In the genomic region with DNA sequence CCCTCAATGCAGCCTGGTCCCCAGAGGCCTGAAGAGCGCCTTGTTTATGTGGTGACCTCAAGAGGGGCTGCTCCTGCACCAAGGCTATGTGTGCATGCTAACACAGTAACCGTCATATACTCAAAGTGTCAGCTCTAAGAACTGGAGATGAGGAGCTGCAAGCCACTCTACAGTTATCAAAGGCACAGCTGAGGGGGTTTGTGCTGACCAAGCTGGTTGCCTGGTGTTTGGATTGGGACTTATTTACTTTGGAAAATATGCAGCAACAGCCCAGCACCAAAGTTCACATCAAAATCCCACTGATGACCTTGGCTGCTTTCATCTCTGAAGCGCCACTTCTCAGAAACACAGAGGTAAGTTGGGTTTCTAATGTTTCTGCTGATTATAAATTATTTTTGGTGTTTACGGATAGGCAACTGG, we compare ENCODE assay signal across 1 cellular context.
TF ChIP-seq lines count a peak whose summit lies in the region.

TSS of gene SERPIND1 (plus strand) at position 321 of the 420 bp plus-strand sequence. CDS start 5,200 bp downstream, outside the sequence.

TF ChIP-seq in HepG2, 621 proteins besides CTCF, POLR2A, EP300 and RAD21 (continued from another document and continues in another):
- no peak for TF ChIP-seq ZNF614 (CRISPR knock-in tag; IDR thresholded peaks at IDR 0.05; ENCODE audit: borderline replicate concordance)
- no peak for TF ChIP-seq JUNB (CRISPR knock-in tag; IDR thresholded peaks at IDR 0.05; ENCODE audit: borderline replicate concordance)
- TF ChIP-seq, protein P1, sequence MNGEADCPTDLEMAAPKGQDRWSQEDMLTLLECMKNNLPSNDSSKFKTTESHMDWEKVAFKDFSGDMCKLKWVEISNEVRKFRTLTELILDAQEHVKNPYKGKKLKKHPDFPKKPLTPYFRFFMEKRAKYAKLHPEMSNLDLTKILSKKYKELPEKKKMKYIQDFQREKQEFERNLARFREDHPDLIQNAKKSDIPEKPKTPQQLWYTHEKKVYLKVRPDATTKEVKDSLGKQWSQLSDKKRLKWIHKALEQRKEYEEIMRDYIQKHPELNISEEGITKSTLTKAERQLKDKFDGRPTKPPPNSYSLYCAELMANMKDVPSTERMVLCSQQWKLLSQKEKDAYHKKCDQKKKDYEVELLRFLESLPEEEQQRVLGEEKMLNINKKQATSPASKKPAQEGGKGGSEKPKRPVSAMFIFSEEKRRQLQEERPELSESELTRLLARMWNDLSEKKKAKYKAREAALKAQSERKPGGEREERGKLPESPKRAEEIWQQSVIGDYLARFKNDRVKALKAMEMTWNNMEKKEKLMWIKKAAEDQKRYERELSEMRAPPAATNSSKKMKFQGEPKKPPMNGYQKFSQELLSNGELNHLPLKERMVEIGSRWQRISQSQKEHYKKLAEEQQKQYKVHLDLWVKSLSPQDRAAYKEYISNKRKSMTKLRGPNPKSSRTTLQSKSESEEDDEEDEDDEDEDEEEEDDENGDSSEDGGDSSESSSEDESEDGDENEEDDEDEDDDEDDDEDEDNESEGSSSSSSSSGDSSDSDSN (CRISPR knock-in tag; IDR thresholded peaks at IDR 0.05), result peak; percentile 50; the same call in 1 of the 2 replicates
- TF ChIP-seq ZNF597 (CRISPR knock-in tag; IDR thresholded peaks at IDR 0.05), result no peak
- TF ChIP-seq HNF1B (CRISPR knock-in tag; IDR thresholded peaks at IDR 0.05), result 0 out of 2 replicates have a peak, but pooled peaks have one; percentile 60
- peak; percentile 89 for TF ChIP-seq HNF4G (IDR thresholded peaks at IDR 0.05; ENCODE audit: borderline replicate concordance, low read depth, low read length)
- peak; percentile 72; the same call in 1 of the 2 replicates for TF ChIP-seq HNF4G (CRISPR knock-in tag; IDR thresholded peaks at IDR 0.05; ENCODE audit: borderline replicate concordance, low read depth)
- TF ChIP-seq MAFF (IDR thresholded peaks at IDR 0.05; ENCODE audit: low read depth, low read length), result peak; percentile 98
- TF ChIP-seq, protein P2, sequence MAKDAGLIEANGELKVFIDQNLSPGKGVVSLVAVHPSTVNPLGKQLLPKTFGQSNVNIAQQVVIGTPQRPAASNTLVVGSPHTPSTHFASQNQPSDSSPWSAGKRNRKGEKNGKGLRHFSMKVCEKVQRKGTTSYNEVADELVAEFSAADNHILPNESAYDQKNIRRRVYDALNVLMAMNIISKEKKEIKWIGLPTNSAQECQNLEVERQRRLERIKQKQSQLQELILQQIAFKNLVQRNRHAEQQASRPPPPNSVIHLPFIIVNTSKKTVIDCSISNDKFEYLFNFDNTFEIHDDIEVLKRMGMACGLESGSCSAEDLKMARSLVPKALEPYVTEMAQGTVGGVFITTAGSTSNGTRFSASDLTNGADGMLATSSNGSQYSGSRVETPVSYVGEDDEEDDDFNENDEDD (CRISPR knock-in tag; IDR thresholded peaks at IDR 0.05; ENCODE audit: borderline replicate concordance), result 0 out of 2 replicates have a peak, but pooled peaks have one; percentile 19
- TF ChIP-seq ARID2 (CRISPR knock-in tag; IDR thresholded peaks at IDR 0.05; ENCODE audit: borderline replicate concordance), result 0 out of 2 replicates have a peak, but pooled peaks have one; percentile 73
- 0 out of 2 replicates have a peak, but pooled peaks have one; percentile 19 for TF ChIP-seq SMC3 (IDR thresholded peaks at IDR 0.05; ENCODE audit: low read length)
- TF ChIP-seq SNAPC4 (CRISPR knock-in tag; IDR thresholded peaks at IDR 0.05), result peak; percentile 23; the same call in 1 of the 2 replicates
- TF ChIP-seq GFI1 (CRISPR knock-in tag; IDR thresholded peaks at IDR 0.05; ENCODE audit: borderline replicate concordance), result no peak; the same call in 1 of the 2 replicates
- no peak for TF ChIP-seq ZNF326 (CRISPR knock-in tag; IDR thresholded peaks at IDR 0.05; ENCODE audit: borderline replicate concordance)
- 0 out of 2 replicates have a peak, but pooled peaks have one; percentile 35 for TF ChIP-seq CCDC6 (CRISPR knock-in tag; IDR thresholded peaks at IDR 0.05)
- TF ChIP-seq NBN (conservative IDR thresholded peaks at IDR 0.05), result no peak
- peak; percentile 84 for TF ChIP-seq ZNF317 (CRISPR knock-in tag; IDR thresholded peaks at IDR 0.05)
- peak; percentile 88; the same call in 1 of the 2 replicates for TF ChIP-seq ZKSCAN8 (CRISPR knock-in tag; IDR thresholded peaks at IDR 0.05; ENCODE audit: borderline replicate concordance)
- peak; percentile 57; the same call in 1 of the 2 replicates for TF ChIP-seq PPARG (CRISPR knock-in tag; conservative IDR thresholded peaks at IDR 0.05)
- TF ChIP-seq SOX5 (CRISPR knock-in tag; IDR thresholded peaks at IDR 0.05; ENCODE audit: borderline replicate concordance), result peak; percentile 88
- TF ChIP-seq, protein P3, sequence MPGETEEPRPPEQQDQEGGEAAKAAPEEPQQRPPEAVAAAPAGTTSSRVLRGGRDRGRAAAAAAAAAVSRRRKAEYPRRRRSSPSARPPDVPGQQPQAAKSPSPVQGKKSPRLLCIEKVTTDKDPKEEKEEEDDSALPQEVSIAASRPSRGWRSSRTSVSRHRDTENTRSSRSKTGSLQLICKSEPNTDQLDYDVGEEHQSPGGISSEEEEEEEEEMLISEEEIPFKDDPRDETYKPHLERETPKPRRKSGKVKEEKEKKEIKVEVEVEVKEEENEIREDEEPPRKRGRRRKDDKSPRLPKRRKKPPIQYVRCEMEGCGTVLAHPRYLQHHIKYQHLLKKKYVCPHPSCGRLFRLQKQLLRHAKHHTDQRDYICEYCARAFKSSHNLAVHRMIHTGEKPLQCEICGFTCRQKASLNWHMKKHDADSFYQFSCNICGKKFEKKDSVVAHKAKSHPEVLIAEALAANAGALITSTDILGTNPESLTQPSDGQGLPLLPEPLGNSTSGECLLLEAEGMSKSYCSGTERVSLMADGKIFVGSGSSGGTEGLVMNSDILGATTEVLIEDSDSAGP (CRISPR knock-in tag; IDR thresholded peaks at IDR 0.05; ENCODE audit: borderline replicate concordance), result 0 out of 2 replicates have a peak, but pooled peaks have one; percentile 21
- 0 out of 2 replicates have a peak, but pooled peaks have one; percentile 33 for TF ChIP-seq ZNF232 (CRISPR knock-in tag; IDR thresholded peaks at IDR 0.05; ENCODE audit: borderline replicate concordance)
- TF ChIP-seq, protein P4, sequence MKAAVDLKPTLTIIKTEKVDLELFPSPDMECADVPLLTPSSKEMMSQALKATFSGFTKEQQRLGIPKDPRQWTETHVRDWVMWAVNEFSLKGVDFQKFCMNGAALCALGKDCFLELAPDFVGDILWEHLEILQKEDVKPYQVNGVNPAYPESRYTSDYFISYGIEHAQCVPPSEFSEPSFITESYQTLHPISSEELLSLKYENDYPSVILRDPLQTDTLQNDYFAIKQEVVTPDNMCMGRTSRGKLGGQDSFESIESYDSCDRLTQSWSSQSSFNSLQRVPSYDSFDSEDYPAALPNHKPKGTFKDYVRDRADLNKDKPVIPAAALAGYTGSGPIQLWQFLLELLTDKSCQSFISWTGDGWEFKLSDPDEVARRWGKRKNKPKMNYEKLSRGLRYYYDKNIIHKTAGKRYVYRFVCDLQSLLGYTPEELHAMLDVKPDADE (CRISPR knock-in tag; IDR thresholded peaks at IDR 0.05), result no peak
- peak; percentile 85 for TF ChIP-seq TOPORS (CRISPR knock-in tag; IDR thresholded peaks at IDR 0.05)
- peak; percentile 95 for TF ChIP-seq DRAP1 (CRISPR knock-in tag; IDR thresholded peaks at IDR 0.05)
- peak; percentile 89 for TF ChIP-seq NCOA2 (CRISPR knock-in tag; IDR thresholded peaks at IDR 0.05)
- TF ChIP-seq, protein P5, sequence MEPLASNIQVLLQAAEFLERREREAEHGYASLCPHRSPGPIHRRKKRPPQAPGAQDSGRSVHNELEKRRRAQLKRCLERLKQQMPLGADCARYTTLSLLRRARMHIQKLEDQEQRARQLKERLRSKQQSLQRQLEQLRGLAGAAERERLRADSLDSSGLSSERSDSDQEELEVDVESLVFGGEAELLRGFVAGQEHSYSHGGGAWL (CRISPR knock-in tag; IDR thresholded peaks at IDR 0.05), result no peak
- peak; percentile 51; the same call in 1 of the 2 replicates for TF ChIP-seq REPIN1 (CRISPR knock-in tag; IDR thresholded peaks at IDR 0.05; ENCODE audit: borderline replicate concordance, low read depth)
- peak; percentile 83; the same call in 1 of the 2 replicates for TF ChIP-seq MED13 (CRISPR knock-in tag; IDR thresholded peaks at IDR 0.05)
- peak; percentile 88 for TF ChIP-seq ESRRA (CRISPR knock-in tag; IDR thresholded peaks at IDR 0.05; ENCODE audit: low read depth)
- TF ChIP-seq SOX13 (IDR thresholded peaks at IDR 0.05), result peak; percentile 53; the same call in 1 of the 2 replicates
- TF ChIP-seq SOX13 (CRISPR knock-in tag; conservative IDR thresholded peaks at IDR 0.05 in 1 of 2, IDR thresholded peaks at IDR 0.05 in 1 of 2), result peak in 1 of 2 experiments; percentile 92; a peak in 2 of 4 replicates
- TF ChIP-seq HOXA3 (CRISPR knock-in tag; IDR thresholded peaks at IDR 0.05), result peak; percentile 71; the same call in 1 of the 2 replicates
- no peak for TF ChIP-seq HNRNPLL (IDR thresholded peaks at IDR 0.05; ENCODE audit: low read depth, low read length, poor library complexity, severe bottlenecking)
- peak; percentile 42; the same call in 1 of the 2 replicates for TF ChIP-seq RCOR2 (CRISPR knock-in tag; IDR thresholded peaks at IDR 0.05)
- 0 out of 2 replicates have a peak, but pooled peaks have one; percentile 14 for TF ChIP-seq ONECUT2 (CRISPR knock-in tag; IDR thresholded peaks at IDR 0.05)
- TF ChIP-seq, protein P6, sequence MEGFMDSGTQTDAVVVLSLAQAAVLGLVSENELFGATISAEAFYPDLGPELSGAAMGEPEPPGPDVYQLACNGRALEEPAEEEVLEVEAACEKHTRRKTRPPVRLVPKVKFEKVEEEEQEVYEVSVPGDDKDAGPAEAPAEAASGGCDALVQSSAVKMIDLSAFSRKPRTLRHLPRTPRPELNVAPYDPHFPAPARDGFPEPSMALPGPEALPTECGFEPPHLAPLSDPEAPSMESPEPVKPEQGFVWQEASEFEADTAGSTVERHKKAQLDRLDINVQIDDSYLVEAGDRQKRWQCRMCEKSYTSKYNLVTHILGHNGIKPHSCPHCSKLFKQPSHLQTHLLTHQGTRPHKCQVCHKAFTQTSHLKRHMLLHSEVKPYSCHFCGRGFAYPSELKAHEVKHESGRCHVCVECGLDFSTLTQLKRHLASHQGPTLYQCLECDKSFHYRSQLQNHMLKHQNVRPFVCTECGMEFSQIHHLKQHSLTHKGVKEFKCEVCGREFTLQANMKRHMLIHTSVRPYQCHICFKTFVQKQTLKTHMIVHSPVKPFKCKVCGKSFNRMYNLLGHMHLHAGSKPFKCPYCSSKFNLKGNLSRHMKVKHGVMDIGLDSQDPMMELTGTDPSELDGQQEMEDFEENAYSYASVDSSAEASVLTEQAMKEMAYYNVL (CRISPR knock-in tag; IDR thresholded peaks at IDR 0.05; ENCODE audit: borderline replicate concordance), result peak; percentile 89; the same call in 1 of the 2 replicates
- no peak for TF ChIP-seq ZNF780A (CRISPR knock-in tag; IDR thresholded peaks at IDR 0.05)
